ENCODE assay signal across 17 cellular contexts in the genomic region with DNA sequence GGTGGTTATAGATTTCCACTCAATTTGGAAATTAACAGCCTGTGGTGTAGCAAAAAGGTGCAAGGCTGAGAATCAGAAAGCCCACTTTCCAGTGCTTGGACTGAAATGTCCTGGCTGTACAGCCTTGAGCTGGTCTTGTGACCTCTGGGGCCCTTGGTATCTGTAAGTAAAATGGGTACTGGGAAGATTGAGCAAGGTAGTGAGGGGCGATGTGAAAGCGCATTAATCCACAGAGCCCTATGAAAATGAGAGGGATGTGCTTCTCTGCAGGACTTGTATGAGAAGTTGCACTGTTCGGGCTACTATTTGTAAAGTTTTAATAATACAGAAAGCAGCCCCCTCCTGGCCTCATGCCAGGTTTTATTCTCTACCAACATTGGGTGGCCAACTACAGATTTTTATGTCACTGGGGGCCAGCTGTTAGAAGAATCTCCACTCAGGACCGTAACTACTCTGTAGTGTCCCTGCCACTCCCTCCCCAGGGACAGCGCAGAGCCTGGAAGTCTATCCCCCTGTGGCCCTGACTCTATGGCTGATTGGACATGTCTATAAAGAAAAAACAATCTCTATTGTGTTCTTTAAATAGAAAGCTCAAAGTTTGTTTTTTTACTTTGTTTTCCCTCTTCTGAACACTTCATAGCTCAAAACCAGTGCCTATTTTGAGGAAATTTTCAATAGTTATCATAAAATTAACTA.
"Had no signal": no experiment of that assay in that cellular context is flagged by ENCODE, and none has a peak within 500 bp of the region (broad histone marks: within the 10 kb centered on the region; RNA-seq: fewer than 3 reads in every experiment).

No MANE protein-coding gene starts in this region.

- H3K27me3 Mint-ChIP-seq: activated naive CD8-positive, alpha-beta T cell treated with anti-CD3 and anti-CD28 coated beads for 36 hours; naive thymus-derived CD8-positive, alpha-beta T cell; stimulated activated naive B cell treated with anti-CD40 and anti-IgM and Interleukin-4, amounts not matched to agents 10 μg/mL and 1 μg/mL and 100 μg/mL, for 72 hours had no signal

- H3K4me3 ChIP-seq: body of pancreas, gastroesophageal sphincter, left lung, mucosa of descending colon, pancreas, skin epidermis, tibial nerve, vagina had no signal

- H3K27ac ChIP-seq: body of pancreas, gastroesophageal sphincter, left lung, pancreas, skin epidermis, vagina had no signal

- H3K27ac Mint-ChIP-seq: activated naive CD8-positive, alpha-beta T cell treated with anti-CD3 and anti-CD28 coated beads for 36 hours; stimulated activated naive B cell treated with anti-CD40 and anti-IgM and Interleukin-4, amounts not matched to agents 10 μg/mL and 1 μg/mL and 100 μg/mL, for 72 hours had no signal

- H3K9me3 ChIP-seq: body of pancreas, gastroesophageal sphincter, left lung, mucosa of descending colon, pancreas, tibial nerve, vagina had no signal

- ATAC-seq: gastroesophageal sphincter; mucosa of descending colon; naive thymus-derived CD8-positive, alpha-beta T cell; pancreas; stimulated activated naive B cell treated with anti-CD40 and anti-IgM and Interleukin-4, amounts not matched to agents 10 μg/mL and 1 μg/mL and 100 μg/mL, for 72 hours had no signal

- H3K36me3 ChIP-seq: gastroesophageal sphincter, left lung, pancreas, tibial nerve, vagina had no signal

- H3K4me3 Mint-ChIP-seq: activated naive CD8-positive, alpha-beta T cell treated with anti-CD3 and anti-CD28 coated beads for 36 hours; naive thymus-derived CD8-positive, alpha-beta T cell; stimulated activated naive B cell treated with anti-CD40 and anti-IgM and Interleukin-4, amounts not matched to agents 10 μg/mL and 1 μg/mL and 100 μg/mL, for 72 hours had no signal

- H3K36me3 Mint-ChIP-seq: naive thymus-derived CD8-positive, alpha-beta T cell had no signal

- H3K9me3 Mint-ChIP-seq: activated naive CD8-positive, alpha-beta T cell treated with anti-CD3 and anti-CD28 coated beads for 36 hours; stimulated activated naive B cell treated with anti-CD40 and anti-IgM and Interleukin-4, amounts not matched to agents 10 μg/mL and 1 μg/mL and 100 μg/mL, for 72 hours had no signal

- H3K27me3 ChIP-seq: body of pancreas, gastroesophageal sphincter, pancreas, tibial nerve, vagina had no signal

- DNase-seq: activated naive CD8-positive, alpha-beta T cell treated with anti-CD3 and anti-CD28 coated beads for 36 hours; activated T-cell treated with anti-CD3 and anti-CD28 coated beads, Interleukin-2, amount 50 U/mL, for 48 hours; amygdala; body of pancreas; caudate nucleus; islet precursor cell; left lung; mucosa of descending colon; naive thymus-derived CD8-positive, alpha-beta T cell; pancreas; stimulated activated CD4-positive, alpha-beta T cell treated with anti-CD3 and anti-CD28 coated beads, Interleukin-15, amount 100 ng/mL, for 24 hours; stimulated activated CD4-positive, alpha-beta T cell treated with anti-CD3 and anti-CD28 coated beads, Interleukin-4, amount 100 ng/mL, for 1 hour; stimulated activated naive B cell treated with anti-CD40 and anti-IgM and Interleukin-4, amounts not matched to agents 10 μg/mL and 1 μg/mL and 100 μg/mL, for 72 hours had no signal
